ENCODE assay signal across 9 cellular contexts in genomic region chr10:101986277-101986971, GRCh38.
DNase-seq lines count a peak whose midpoint lies in the region; ATAC-seq and TF ChIP-seq lines count a peak whose summit lies in the region.
"Had no signal": no experiment of that assay in that cellular context is flagged by ENCODE, and none has a peak within 500 bp of the region (broad histone marks: within the 10 kb centered on the region; RNA-seq: fewer than 3 reads in every experiment).

No MANE protein-coding gene starts in this region.

- no peak for ATAC-seq in activated T-helper 17 cell treated with anti-CD3 and anti-CD28 coated beads, Interleukin-2, amount 50 U/mL, for 72 hours (replicated peaks)
- ATAC-seq in GM19455 (IDR thresholded peaks at IDR 0.05; ENCODE audit: unreplicated experiment), result no peak
- no peak for ATAC-seq in GM18873 (IDR thresholded peaks at IDR 0.05; ENCODE audit: low FRiP score, unreplicated experiment)

- TF ChIP-seq CTCF in mesothelial cell of epicardium (IDR thresholded peaks at IDR 0.05; ENCODE audit: unreplicated experiment), result no peak

- no peaks in the 10 kb centered on the region for H3K27me3 Mint-ChIP-seq in IgD-negative memory B cell
- H3K27me3 Mint-ChIP-seq in activated T-helper 17 cell treated with anti-CD3 and anti-CD28 coated beads, Interleukin-2, amount 50 U/mL, for 72 hours, result no peaks in the 10 kb centered on the region
- no peaks in the 10 kb centered on the region for H3K27me3 Mint-ChIP-seq in mesothelial cell of epicardium (ENCODE audit: low read depth)

- H3K4me1 Mint-ChIP-seq in IgD-negative memory B cell, result peaks cover 11 to 18% (median 17%) of the 10 kb centered on the region in 3 donors
- H3K4me1 Mint-ChIP-seq in activated T-helper 17 cell treated with anti-CD3 and anti-CD28 coated beads, Interleukin-2, amount 50 U/mL, for 72 hours, result no peaks in the 10 kb centered on the region
- H3K4me1 Mint-ChIP-seq in mesothelial cell of epicardium, result peaks cover 15% of the 10 kb centered on the region

- DNase-seq in GF-D8 (lab: John Stamatoyannopoulos, UW) (peak; percentile 68), mesothelial cell of epicardium (ENCODE audit: low spot score in 2 of 2, unreplicated experiment in 2 of 2) (peak in 1 of 2 experiments; percentile 38)
- DNase-seq in stimulated activated CD4-positive, alpha-beta T cell treated with anti-CD3 and anti-CD28 coated beads, Interleukin-12 subunit alpha, Interleukin-12 subunit beta, amount 100 ng/mL, for 4 hours, result no peak
- DNase-seq in activated CD4-positive, alpha-beta T cell treated with anti-CD3 and anti-CD28 coated beads, Interleukin-2, amount 50 U/mL, for 4 hours, result no peak
- DNase-seq: activated CD8-positive, alpha-beta memory T cell treated with anti-CD3 and anti-CD28 coated beads, Interleukin-2, amount 50 U/mL, for 48 hours had no signal

- H3K36me3 Mint-ChIP-seq in IgD-negative memory B cell (peaks cover 6% of the 10 kb centered on the region), mesothelial cell of epicardium (peaks cover 24% of the 10 kb centered on the region)
- H3K36me3 Mint-ChIP-seq in activated T-helper 17 cell treated with anti-CD3 and anti-CD28 coated beads, Interleukin-2, amount 50 U/mL, for 72 hours (ENCODE audit: low read depth), result peaks cover 83% of the 10 kb centered on the region

- H3K4me3 Mint-ChIP-seq in IgD-negative memory B cell, result peak overlapping the region; percentile 5 to 93 (median 64)
- H3K4me3 Mint-ChIP-seq in activated T-helper 17 cell treated with anti-CD3 and anti-CD28 coated beads, Interleukin-2, amount 50 U/mL, for 72 hours, result no peak overlapping the region
- H3K4me3 Mint-ChIP-seq in mesothelial cell of epicardium, result no peak overlapping the region

- H3K9me3 Mint-ChIP-seq in IgD-negative memory B cell, result no peaks in the 10 kb centered on the region
- no peaks in the 10 kb centered on the region for H3K9me3 Mint-ChIP-seq in activated T-helper 17 cell treated with anti-CD3 and anti-CD28 coated beads, Interleukin-2, amount 50 U/mL, for 72 hours
- H3K9me3 Mint-ChIP-seq in mesothelial cell of epicardium, result no peaks in the 10 kb centered on the region

- H3K27ac Mint-ChIP-seq in IgD-negative memory B cell, result peak overlapping the region; percentile 57 to 91 (median 71)
- H3K27ac Mint-ChIP-seq in activated T-helper 17 cell treated with anti-CD3 and anti-CD28 coated beads, Interleukin-2, amount 50 U/mL, for 72 hours, result peak overlapping the region; percentile 21
- peak overlapping the region; percentile 64 for H3K27ac Mint-ChIP-seq in mesothelial cell of epicardium

Comparison
In these comparisons a context has a peak if more than half of its experiments do, and no peak if none do; other contexts are left out.
1. H3K27ac Mint-ChIP-seq: peak in every context shown above with its lines; median percentile 71 in IgD-negative memory B cell; 64 in mesothelial cell of epicardium; 21 in activated T-helper 17 cell treated with anti-CD3 and anti-CD28 coated beads, Interleukin-2, amount 50 U/mL, for 72 hours.
2. H3K4me3 Mint-ChIP-seq: peak in IgD-negative memory B cell (4 of 4); none in activated T-helper 17 cell treated with anti-CD3 and anti-CD28 coated beads, Interleukin-2, amount 50 U/mL, for 72 hours (single experiment) and mesothelial cell of epicardium (single experiment).